ENCODE assay signal across 1 cellular context in genomic region chr22:40414838-40415505, GRCh38.
TF ChIP-seq lines count a peak whose summit lies in the region.

No MANE protein-coding gene starts in this region.

TF ChIP-seq in IMR-90, 13 proteins besides CTCF, POLR2A, EP300 and RAD21 (continued from another document):
- TF ChIP-seq CHD1 (IDR thresholded peaks at IDR 0.05; ENCODE audit: low read depth, low read length) (no peak), MXI1 (IDR thresholded peaks at IDR 0.05; ENCODE audit: borderline replicate concordance, low read depth, low read length) (no peak), RFX5 (IDR thresholded peaks at IDR 0.05; ENCODE audit: low read depth, low read length) (no peak), ELK1 (IDR thresholded peaks at IDR 0.05; ENCODE audit: borderline replicate concordance, low read depth, low read length) (no peak), MAFK (IDR thresholded peaks at IDR 0.05; ENCODE audit: low read depth, low read length) (no peak), SMC3 (IDR thresholded peaks at IDR 0.05; ENCODE audit: low read depth, low read length) (no peak), NFE2L2 (IDR thresholded peaks at IDR 0.05; ENCODE audit: low read depth, low read length) (no peak), RCOR1 (IDR thresholded peaks at IDR 0.05; ENCODE audit: insufficient replicate concordance, low read length) (no peak), FOS (IDR thresholded peaks at IDR 0.05; ENCODE audit: low read depth, low read length) (no peak)
